Comparison of ENCODE assay signal across 2 cellular contexts in genomic region chr10:123663522-123663921, GRCh38.
TF ChIP-seq lines count a peak whose summit lies in the region.

No MANE protein-coding gene starts in this region.

TF ChIP-seq in HCT116, 20 proteins besides CTCF, POLR2A, EP300 and RAD21:
- TF ChIP-seq EZH2phosphoT487 (IDR thresholded peaks at IDR 0.05; ENCODE audit: borderline replicate concordance): no peak
- no peak for TF ChIP-seq ZFX (IDR thresholded peaks at IDR 0.05)
- TF ChIP-seq ELF1 (IDR thresholded peaks at IDR 0.05; ENCODE audit: borderline replicate concordance, low read depth): no peak
- no peak for TF ChIP-seq EZH2 (IDR thresholded peaks at IDR 0.05)
- TF ChIP-seq EGR1 (IDR thresholded peaks at IDR 0.05; ENCODE audit: low read depth): no peak
- no peak for TF ChIP-seq SP1 (IDR thresholded peaks at IDR 0.05; ENCODE audit: low read depth)
- no peak for TF ChIP-seq FOSL1 (IDR thresholded peaks at IDR 0.05; ENCODE audit: low read depth)
- TF ChIP-seq ZBTB33 (IDR thresholded peaks at IDR 0.05; ENCODE audit: extremely low read depth, insufficient replicate concordance, low read length): no peak
- TF ChIP-seq TCF7L2 (IDR thresholded peaks at IDR 0.05; ENCODE audit: borderline replicate concordance, extremely low read depth, insufficient read depth, insufficient read length): no peak
- TF ChIP-seq ATF3 (IDR thresholded peaks at IDR 0.05): no peak
- TF ChIP-seq YY1 (IDR thresholded peaks at IDR 0.05; ENCODE audit: extremely low read depth, insufficient replicate concordance, low read depth, low read length): no peak
- no peak for TF ChIP-seq MAX (IDR thresholded peaks at IDR 0.05)
- no peak for TF ChIP-seq POLR2AphosphoS5 (IDR thresholded peaks at IDR 0.05; ENCODE audit: low read depth, low read length)
- no peak for TF ChIP-seq REST (IDR thresholded peaks at IDR 0.05; ENCODE audit: low read depth)
- TF ChIP-seq JUND (IDR thresholded peaks at IDR 0.05): no peak
- TF ChIP-seq SRF (IDR thresholded peaks at IDR 0.05; ENCODE audit: low read depth): no peak
- no peak for TF ChIP-seq CEBPB (IDR thresholded peaks at IDR 0.05; ENCODE audit: low read depth)

TF ChIP-seq in HepG2, 621 proteins besides CTCF, POLR2A, EP300 and RAD21:
- TF ChIP-seq ZNF747 (CRISPR knock-in tag; IDR thresholded peaks at IDR 0.05; ENCODE audit: borderline replicate concordance) (no peak), THYN1 (CRISPR knock-in tag; IDR thresholded peaks at IDR 0.05; ENCODE audit: borderline replicate concordance, low read depth) (no peak), ZNF354B (CRISPR knock-in tag; IDR thresholded peaks at IDR 0.05) (no peak), ZNF709 (CRISPR knock-in tag; IDR thresholded peaks at IDR 0.05) (no peak), ZNF512B (CRISPR knock-in tag; IDR thresholded peaks at IDR 0.05; ENCODE audit: borderline replicate concordance) (no peak), GPBP1L1 (CRISPR knock-in tag; IDR thresholded peaks at IDR 0.05) (no peak), ZBTB14 (CRISPR knock-in tag; IDR thresholded peaks at IDR 0.05) (no peak), ZNF280D (CRISPR knock-in tag; IDR thresholded peaks at IDR 0.05) (no peak), AFF4 (CRISPR knock-in tag; IDR thresholded peaks at IDR 0.05) (no peak), NR2F1 (CRISPR knock-in tag; IDR thresholded peaks at IDR 0.05) (no peak), HES4 (CRISPR knock-in tag; IDR thresholded peaks at IDR 0.05; ENCODE audit: borderline replicate concordance) (no peak), FOXP1 (IDR thresholded peaks at IDR 0.05) (no peak), FOXP1 (CRISPR knock-in tag; IDR thresholded peaks at IDR 0.05) (no peak), ETV5 (CRISPR knock-in tag; IDR thresholded peaks at IDR 0.05; ENCODE audit: borderline replicate concordance) (no peak), CBX1 (IDR thresholded peaks at IDR 0.05; ENCODE audit: low read depth) (no peak), GMEB1 (CRISPR knock-in tag; IDR thresholded peaks at IDR 0.05; ENCODE audit: borderline replicate concordance) (no peak)
